8 cellular contexts compared by ENCODE assay signal in genomic region chr12:98503593-98504367, GRCh38. TPM values are rescaled to one million over a fixed set of nuclear protein-coding genes. Genes with fewer than 3 reads are reported as not detected.
DNase-seq lines count a peak whose midpoint lies in the region; ATAC-seq, FAIRE-seq and TF ChIP-seq lines count a peak whose summit lies in the region.

No MANE protein-coding gene starts in this region.

- H3K27ac ChIP-seq in AG04450 (ENCODE audit: low read depth, low read length) (peak overlapping the region; percentile 98), caudate nucleus (ENCODE audit: low read depth, low read length) (peak overlapping the region; percentile 99)

- CTCF ChIA-PET in AG04450 (lab: Charles Lee) (interaction anchor here (1.0 to 2.1 kb wide), 2 partner anchors 12 to 79 kb away, joined by 3 to 8 read pairs; no protein-coding TSS in a partner anchor), WTC11 (lab: Charles Lee) (interaction anchor here (1.0 kb wide), 3 partner anchors 11 to 63 kb away, joined by 3 to 4 read pairs (median 3); no protein-coding TSS in a partner anchor)

- peak; percentile 76 for ATAC-seq in GM18909 (IDR thresholded peaks at IDR 0.05; ENCODE audit: poor library complexity, unreplicated experiment)
- ATAC-seq in HG03159 (IDR thresholded peaks at IDR 0.05; ENCODE audit: unreplicated experiment): peak; percentile 71
- peak; percentile 88 for ATAC-seq in WTC11

- no peaks in the 10 kb centered on the region for H3K27me3 ChIP-seq in AG04450 (ENCODE audit: control insufficient read depth, insufficient read depth, low read length)

- peaks cover 5% of the 10 kb centered on the region for H3K27me3 Mint-ChIP-seq in WTC11 (ENCODE audit: low read depth)

- FAIRE-seq in islet of Langerhans (lab: Jason Lieb, UNC): peak; percentile 24

- peak overlapping the region; percentile 98 for H3K27ac Mint-ChIP-seq in WTC11

- POLR2A ChIA-PET in AG04450 (lab: Yijun Ruan, JAX): interaction anchor here (0.6 to 1.0 kb wide), 5 partner anchors 11 to 140 kb away, joined by 3 to 12 read pairs (median 3); partner anchors contain the start of genes IKBIP and TMPO
- POLR2A ChIA-PET in WTC11 (lab: Charles Lee): interaction anchor here (0.6 to 1.0 kb wide), 3 partner anchors 11 to 942 kb away, joined by 4 to 5 read pairs (median 5); partner anchors contain the start of gene TMPO

- H3K36me3 Mint-ChIP-seq in WTC11: no peaks in the 10 kb centered on the region

- TF ChIP-seq CTCF in AG04450 (IDR thresholded peaks at IDR 0.05; ENCODE audit: low read depth, low read length): no peak
- no peak for TF ChIP-seq CTCF in WTC11 (IDR thresholded peaks at IDR 0.05)

- H3K4me3 ChIP-seq in AG04450 (ENCODE audit: low read depth, low read length): peak overlapping the region; percentile 74

- peaks cover 11% of the 10 kb centered on the region for H3K4me1 Mint-ChIP-seq in WTC11

- no peaks in the 10 kb centered on the region for H3K9me3 Mint-ChIP-seq in WTC11

- no peaks in the 10 kb centered on the region for H3K9me3 ChIP-seq in AG04450 (ENCODE audit: control insufficient read depth, insufficient read depth, low read length)

- DNase-seq in AG04450 (ENCODE audit: low read depth, low spot score): peak; percentile 83
- peak; percentile 98 for DNase-seq in NCI-H2227 treated with DMSO at 0.1 percent for 48 hours (lab: John Stamatoyannopoulos, UW)
- peak; percentile 89 for DNase-seq in WTC11 (ENCODE audit: low spot score)
- peak; percentile 18 to 98 (median 88) for DNase-seq in caudate nucleus (lab: John Stamatoyannopoulos, UW)
- peak; percentile 90 to 91 for DNase-seq in stimulated activated CD4-positive, alpha-beta T cell treated with anti-CD3 and anti-CD28 coated beads, Interleukin-12 subunit alpha, Interleukin-12 subunit beta, amount 100 ng/mL, for 24 hours (ENCODE audit: low read depth in 2 of 2)

- peak overlapping the region; percentile 94 for H3K4me3 Mint-ChIP-seq in WTC11

TF ChIP-seq in WTC11, 78 proteins besides CTCF, POLR2A, EP300 and RAD21 (continues in another document):
- no peak for TF ChIP-seq NFATC4 (CRISPR knock-in tag; IDR thresholded peaks at IDR 0.05)
- no peak for TF ChIP-seq SOX15 (CRISPR knock-in tag; IDR thresholded peaks at IDR 0.05)
- 0 out of 2 replicates have a peak, but pooled peaks have one; percentile 76 for TF ChIP-seq KAT7 (CRISPR knock-in tag; IDR thresholded peaks at IDR 0.05; ENCODE audit: borderline replicate concordance)
- TF ChIP-seq ZNF671 (CRISPR knock-in tag; IDR thresholded peaks at IDR 0.05): peak; percentile 10; the same call in 1 of the 2 replicates
- no peak for TF ChIP-seq RELA (CRISPR knock-in tag; IDR thresholded peaks at IDR 0.05; ENCODE audit: borderline replicate concordance)
- TF ChIP-seq ZNF121 (CRISPR knock-in tag; IDR thresholded peaks at IDR 0.05): peak; percentile 66; the same call in 1 of the 2 replicates
- peak; percentile 69 for TF ChIP-seq ZNF232 (CRISPR knock-in tag; IDR thresholded peaks at IDR 0.05)
- peak; percentile 65; the same call in 1 of the 2 replicates for TF ChIP-seq MAX (CRISPR knock-in tag; IDR thresholded peaks at IDR 0.05)
- 0 out of 2 replicates have a peak, but pooled peaks have one; percentile 11 for TF ChIP-seq CDX4 (CRISPR knock-in tag; IDR thresholded peaks at IDR 0.05; ENCODE audit: borderline replicate concordance)
- no peak for TF ChIP-seq CBFB (CRISPR knock-in tag; IDR thresholded peaks at IDR 0.05; ENCODE audit: low read depth)
- TF ChIP-seq ZNF423 (CRISPR knock-in tag; IDR thresholded peaks at IDR 0.05): no peak
- peak; percentile 76 for TF ChIP-seq SP1 (CRISPR knock-in tag; conservative IDR thresholded peaks at IDR 0.05)
- TF ChIP-seq ZNF396 (CRISPR knock-in tag; IDR thresholded peaks at IDR 0.05; ENCODE audit: borderline replicate concordance): no peak
- TF ChIP-seq GABPB1 (CRISPR knock-in tag; IDR thresholded peaks at IDR 0.05): peak; percentile 14; the same call in 1 of the 2 replicates
- no peak for TF ChIP-seq FOXP4 (CRISPR knock-in tag; IDR thresholded peaks at IDR 0.05)
- no peak for TF ChIP-seq FOXJ3 (CRISPR knock-in tag; IDR thresholded peaks at IDR 0.05; ENCODE audit: borderline replicate concordance)
- no peak for TF ChIP-seq ZNF317 (CRISPR knock-in tag; IDR thresholded peaks at IDR 0.05; ENCODE audit: borderline replicate concordance, low read depth)
- TF ChIP-seq FOXP1 (CRISPR knock-in tag; IDR thresholded peaks at IDR 0.05; ENCODE audit: borderline replicate concordance): peak; percentile 22; the same call in 1 of the 2 replicates
- peak; percentile 94; the same call in 1 of the 2 replicates for TF ChIP-seq ESRRA (CRISPR knock-in tag; IDR thresholded peaks at IDR 0.05; ENCODE audit: borderline replicate concordance)
- 0 out of 2 replicates have a peak, but pooled peaks have one; percentile 38 for TF ChIP-seq ZSCAN18 (CRISPR knock-in tag; IDR thresholded peaks at IDR 0.05)
- TF ChIP-seq ERG (CRISPR knock-in tag; IDR thresholded peaks at IDR 0.05): 0 out of 2 replicates have a peak, but pooled peaks have one; percentile 18
- TF ChIP-seq CREB1 (CRISPR knock-in tag; IDR thresholded peaks at IDR 0.05): no peak
- no peak for TF ChIP-seq USF1 (CRISPR knock-in tag; IDR thresholded peaks at IDR 0.05)
- 0 out of 2 replicates have a peak, but pooled peaks have one; percentile 1 for TF ChIP-seq FOXK1 (CRISPR knock-in tag; IDR thresholded peaks at IDR 0.05)

RNA-seq across cellular contexts. Expression of gene TMPO, which starts 11.6 kb away (rescaled TPM):
- polyA plus RNA-seq in AG04450 (2011; rRNA removed): 31.2 and 49.1 TPM in 2 replicates
- 16.0 and 34.2 TPM in 2 replicates for polyA minus RNA-seq in AG04450 (2011; rRNA and poly(A)+ RNA removed)
- total RNA-seq in WTC11 (2021): 171 to 177 TPM (median 176 TPM) in 3 replicates

Comparison
In these comparisons a context has a peak if more than half of its experiments do, and no peak if none do; other contexts are left out.
1. Peak in every context shown above with its lines: DNase-seq, ATAC-seq, H3K4me3 ChIP-seq and H3K27ac ChIP-seq.